Comparison of ENCODE assay signal across 14 cellular contexts in genomic region chr4:166502660-166503059, GRCh38.
DNase-seq lines count a peak whose midpoint lies in the region; ATAC-seq and TF ChIP-seq lines count a peak whose summit lies in the region.
"Had no signal": no experiment of that assay in that cellular context is flagged by ENCODE, and none has a peak within 500 bp of the region (broad histone marks: within the 10 kb centered on the region; RNA-seq: fewer than 3 reads in every experiment).

No MANE protein-coding gene starts in this region.

- H3K27me3 ChIP-seq in IMR-90 (ENCODE audit: control insufficient read depth, insufficient read depth, low read length), result no peaks in the 10 kb centered on the region
- no peaks in the 10 kb centered on the region for H3K27me3 ChIP-seq in mesenchymal stem cell (ENCODE audit: control insufficient read depth in 1 of 2, insufficient read depth in 1 of 2, low read length in 2 of 2)
- H3K27me3 ChIP-seq in prostate gland (replicated peaks; ENCODE audit: insufficient read depth), result no peaks in the 10 kb centered on the region
- H3K27me3 ChIP-seq: BE2C had no signal

- H3K79me1 ChIP-seq in IMR-90 (ENCODE audit: low read depth in 1 of 2, low read length in 2 of 2) (no peaks in the 10 kb centered on the region), mesenchymal stem cell (replicated peaks; ENCODE audit: low read length, poor library complexity, severe bottlenecking) (no peaks in the 10 kb centered on the region)

- H3K9ac ChIP-seq in IMR-90 (ENCODE audit: low read depth, low read length) (no peak overlapping the region), mesenchymal stem cell (ENCODE audit: low read length) (no peak overlapping the region)

- no peaks in the 10 kb centered on the region for H4K20me1 ChIP-seq in IMR-90 (ENCODE audit: insufficient read depth, low read length)

- peaks cover 11% of the 10 kb centered on the region for H3K9me3 ChIP-seq in IMR-90 (ENCODE audit: control insufficient read depth, insufficient read depth, low read length)
- H3K9me3 ChIP-seq in mesenchymal stem cell (ENCODE audit: control insufficient read depth, low read length), result no peaks in the 10 kb centered on the region
- no peaks in the 10 kb centered on the region for H3K9me3 ChIP-seq in prostate gland
- H3K9me3 ChIP-seq: A549, BE2C had no signal

- no peaks in the 10 kb centered on the region for H3K36me3 ChIP-seq in IMR-90 (ENCODE audit: control insufficient read depth, insufficient read depth, low read length)
- peaks cover 0 to 4% of the 10 kb centered on the region in 2 experiments for H3K36me3 ChIP-seq in mesenchymal stem cell (ENCODE audit: control insufficient read depth in 1 of 2, insufficient read depth in 2 of 2, low read depth in 1 of 2, low read length in 2 of 2)
- H3K36me3 ChIP-seq in prostate gland, result no peaks in the 10 kb centered on the region
- H3K36me3 ChIP-seq: BE2C had no signal

- H2BK15ac ChIP-seq in IMR-90 (ENCODE audit: low read depth, low read length) (no peak overlapping the region), mesenchymal stem cell (ENCODE audit: low read depth, poor library complexity, severe bottlenecking) (peak overlapping the region; percentile 45)

- H3K4me2 ChIP-seq in IMR-90 (ENCODE audit: low read depth, low read length) (no peak overlapping the region), mesenchymal stem cell (ENCODE audit: low read length, poor library complexity, severe bottlenecking) (no peak overlapping the region)

- H3K27ac ChIP-seq in IMR-90 (ENCODE audit: insufficient read depth, low read length), result no peak overlapping the region
- no peak overlapping the region for H3K27ac ChIP-seq in mesenchymal stem cell (ENCODE audit: low read length, poor library complexity, severe bottlenecking)
- no peak overlapping the region for H3K27ac ChIP-seq in prostate gland
- H3K27ac ChIP-seq: A549, C4-2B had no signal

- no peak overlapping the region for H4K5ac ChIP-seq in IMR-90 (ENCODE audit: low read depth, low read length)

- H3K56ac ChIP-seq in IMR-90 (ENCODE audit: extremely low read depth, insufficient read depth, low read length), result no peak overlapping the region

- no peak overlapping the region for H3K4me3 ChIP-seq in IMR-90 (ENCODE audit: insufficient read depth, low read depth, low read length)
- no peak overlapping the region for H3K4me3 ChIP-seq in mesenchymal stem cell (ENCODE audit: insufficient read depth in 1 of 2, low read depth in 1 of 2, low read length in 2 of 2)
- H3K4me3 ChIP-seq in prostate gland, result no peak overlapping the region
- H3K4me3 ChIP-seq: A549 had no signal

- H2BK120ac ChIP-seq in IMR-90 (ENCODE audit: low read depth, low read length) (no peak overlapping the region), mesenchymal stem cell (ENCODE audit: low read depth, low read length) (no peak overlapping the region)

- H4K91ac ChIP-seq in IMR-90 (ENCODE audit: insufficient read depth, low read depth, low read length), result no peak overlapping the region
- peak overlapping the region; percentile 29 for H4K91ac ChIP-seq in mesenchymal stem cell (ENCODE audit: low read length)

- no peak overlapping the region for H2AK5ac ChIP-seq in IMR-90 (ENCODE audit: low read depth, low read length)
- no peak overlapping the region for H2AK5ac ChIP-seq in mesenchymal stem cell (ENCODE audit: low read length, severe bottlenecking)

- no peaks in the 10 kb centered on the region for H3K36me3 Mint-ChIP-seq in stimulated activated effector memory CD8-positive, alpha-beta T cell treated with anti-CD3 and anti-CD28 coated beads, Interleukin-12 subunit alpha, Interleukin-12 subunit beta, amount 100 ng/mL, for 72 hours
- H3K36me3 Mint-ChIP-seq: CD4-positive, alpha-beta memory T cell had no signal

- CTCF ChIA-PET in IMR-90 (lab: Yijun Ruan, JAX), result no interaction called here

- no peak overlapping the region for H2AK9ac ChIP-seq in IMR-90 (replicated peaks; ENCODE audit: low read depth, low read length, poor library complexity)

- H3K14ac ChIP-seq in IMR-90 (replicated peaks; ENCODE audit: low read depth, low read length), result no peak overlapping the region
- H3K14ac ChIP-seq in mesenchymal stem cell (ENCODE audit: low read length in 2 of 2), result no peak overlapping the region

- no TSS peak for BruUV-seq in IMR-90 (replicated peaks; lab: Mats Ljungman, UMichigan)

- dilution Hi-C loops in IMR-90 (cut with HindIII; ENCODE audit: low sequenced_read_pairs, unreplicated experiment), result no loop called here

- TF ChIP-seq CTCF in IMR-90 (conservative IDR thresholded peaks at IDR 0.05; ENCODE audit: low read depth, low read length) (no peak), prostate gland (IDR thresholded peaks at IDR 0.05) (no peak)

- POLR2A ChIA-PET in IMR-90 (lab: Charles Lee; ENCODE audit: unreplicated experiment), result no interaction called here

- H4K8ac ChIP-seq in IMR-90 (ENCODE audit: low read depth in 2 of 2, low read length in 2 of 2) (no peak overlapping the region), mesenchymal stem cell (ENCODE audit: low read length) (no peak overlapping the region)

- H3K9me3 Mint-ChIP-seq in stimulated activated effector memory CD8-positive, alpha-beta T cell treated with anti-CD3 and anti-CD28 coated beads, Interleukin-12 subunit alpha, Interleukin-12 subunit beta, amount 100 ng/mL, for 72 hours, result peaks cover 31% of the 10 kb centered on the region
- H3K9me3 Mint-ChIP-seq: H9 had no signal

- no peaks in the 10 kb centered on the region for H3K9me1 ChIP-seq in IMR-90 (ENCODE audit: insufficient read depth, low read length)

- no peak overlapping the region for H3K4ac ChIP-seq in IMR-90 (ENCODE audit: low read depth, low read length)
- no peak overlapping the region for H3K4ac ChIP-seq in mesenchymal stem cell (ENCODE audit: low read depth in 1 of 2, low read length in 2 of 2)

- in situ Hi-C loops in IMR-90 (cut with MboI; ENCODE audit: low sequenced_read_pairs), result no loop called here

- H2BK12ac ChIP-seq in mesenchymal stem cell (ENCODE audit: low read length in 2 of 2), result no peak overlapping the region

- no peak for ATAC-seq in IMR-90 (ENCODE audit: low read depth)
- peak; percentile 11 for ATAC-seq in stimulated activated effector memory CD8-positive, alpha-beta T cell treated with anti-CD3 and anti-CD28 coated beads, Interleukin-12 subunit alpha, Interleukin-12 subunit beta, amount 100 ng/mL, for 72 hours
- no peak for ATAC-seq in GM19452 (IDR thresholded peaks at IDR 0.05; ENCODE audit: unreplicated experiment)

- intact Hi-C loops in IMR-90 (cut with micrococcal nuclease), result no loop called here
- intact Hi-C loops in prostate gland (cut with DNase I), result no loop called here

- H3K4me3 Mint-ChIP-seq in stimulated activated effector memory CD8-positive, alpha-beta T cell treated with anti-CD3 and anti-CD28 coated beads, Interleukin-12 subunit alpha, Interleukin-12 subunit beta, amount 100 ng/mL, for 72 hours, result no peak overlapping the region
- H3K4me3 Mint-ChIP-seq: CD4-positive, alpha-beta memory T cell; H9 had no signal

- 100% methylated on average over 2 of the region's 9 CpGs; no CpG with 5 or more reads in 1 of the 2 experiments for WGBS in IMR-90 (ENCODE audit: extremely low coverage in 2 of 2, insufficient read length in 1 of 2), 2 experiments
- WGBS in mesenchymal stem cell, result 89% methylated on average over 9 of the region's 9 CpGs
- WGBS in prostate gland, result 82% methylated on average over 9 of the region's 9 CpGs

- H3K18ac ChIP-seq in IMR-90 (ENCODE audit: low read depth, low read length), result no peak overlapping the region
- H3K18ac ChIP-seq in mesenchymal stem cell (ENCODE audit: low read depth in 1 of 2, low read length in 2 of 2), result no peak overlapping the region

- no peak overlapping the region for H3K27ac Mint-ChIP-seq in stimulated activated effector memory CD8-positive, alpha-beta T cell treated with anti-CD3 and anti-CD28 coated beads, Interleukin-12 subunit alpha, Interleukin-12 subunit beta, amount 100 ng/mL, for 72 hours
- H3K27ac Mint-ChIP-seq: CD4-positive, alpha-beta memory T cell had no signal

- H3K4me1 ChIP-seq in IMR-90 (ENCODE audit: control insufficient read depth, insufficient read depth, low read length) (no peaks in the 10 kb centered on the region), mesenchymal stem cell (ENCODE audit: control insufficient read depth, insufficient read depth, low read depth, low read length) (no peaks in the 10 kb centered on the region), prostate gland (replicated peaks) (no peaks in the 10 kb centered on the region)
- H3K4me1 ChIP-seq: A549, BE2C had no signal

- TF ChIP-seq POLR2A in IMR-90 (IDR thresholded peaks at IDR 0.05; ENCODE audit: low read depth, low read length) (no peak), prostate gland (IDR thresholded peaks at IDR 0.05) (no peak)

- H3K23ac ChIP-seq in IMR-90 (ENCODE audit: low read depth, low read length) (no peak overlapping the region), mesenchymal stem cell (ENCODE audit: low read length in 2 of 2) (no peak overlapping the region)

- H2AFZ ChIP-seq in IMR-90 (replicated peaks; ENCODE audit: low read length, poor library complexity), result peak overlapping the region; percentile 49
- H2AFZ ChIP-seq in mesenchymal stem cell (ENCODE audit: low read depth, low read length), result no peak overlapping the region

- DNase-seq in IMR-90 (no peak), mesenchymal stem cell (no peak), GDM1 (lab: John Stamatoyannopoulos, UW) (no peak), kidney glomerular epithelial cell (lab: John Stamatoyannopoulos, UW) (no peak), prostate gland (ENCODE audit: low spot score) (no peak)
- DNase-seq in stimulated activated effector memory CD8-positive, alpha-beta T cell treated with anti-CD3 and anti-CD28 coated beads, Interleukin-12 subunit alpha, Interleukin-12 subunit beta, amount 100 ng/mL, for 72 hours (ENCODE audit: low spot score in 2 of 2), result no peak
- DNase-seq: BE2C; CD4-positive, alpha-beta memory T cell; DMS79; GF-D8 had no signal

- no peak overlapping the region for H2BK20ac ChIP-seq in IMR-90 (ENCODE audit: low read depth, low read length)

- H2BK5ac ChIP-seq in IMR-90 (ENCODE audit: low read depth, low read length, poor library complexity, severe bottlenecking), result no peak overlapping the region
- H2BK5ac ChIP-seq in mesenchymal stem cell (ENCODE audit: low read depth, low read length, poor library complexity, severe bottlenecking), result no peak overlapping the region

- TF ChIP-seq RAD21 in IMR-90 (IDR thresholded peaks at IDR 0.05; ENCODE audit: low read length), result no peak

- H3K4me1 Mint-ChIP-seq in stimulated activated effector memory CD8-positive, alpha-beta T cell treated with anti-CD3 and anti-CD28 coated beads, Interleukin-12 subunit alpha, Interleukin-12 subunit beta, amount 100 ng/mL, for 72 hours, result no peaks in the 10 kb centered on the region
- H3K4me1 Mint-ChIP-seq: CD4-positive, alpha-beta memory T cell had no signal

TF ChIP-seq in IMR-90, 13 proteins besides CTCF, POLR2A, EP300 and RAD21 (continues in another document):
- no peak for TF ChIP-seq BHLHE40 (IDR thresholded peaks at IDR 0.05; ENCODE audit: low read depth, low read length)
- TF ChIP-seq MAZ (IDR thresholded peaks at IDR 0.05; ENCODE audit: borderline replicate concordance, low read depth, low read length), result no peak
